Comparison of ENCODE assay signal across 16 cellular contexts in the genomic region with DNA sequence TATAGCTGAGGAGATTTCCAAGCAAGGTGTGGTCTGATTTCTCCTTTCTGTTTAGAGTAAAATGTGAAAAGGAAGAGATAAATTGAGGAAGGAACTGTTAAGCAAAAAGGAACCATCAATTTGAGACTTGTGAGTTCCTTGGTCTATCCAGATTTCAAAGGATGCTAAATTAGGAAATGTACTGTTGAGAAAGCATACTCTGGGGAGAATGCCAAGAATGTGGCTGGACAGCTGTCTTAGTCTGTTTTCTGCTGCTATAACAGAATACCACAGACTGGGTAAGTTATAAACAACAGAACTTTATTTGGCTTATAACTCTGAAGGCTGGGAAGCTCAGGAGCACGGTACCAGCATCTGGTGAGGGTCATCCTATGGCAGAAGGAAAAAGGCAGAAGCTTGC.
"Had no signal": no experiment of that assay in that cellular context is flagged by ENCODE, and none has a peak within 500 bp of the region (broad histone marks: within the 10 kb centered on the region; RNA-seq: fewer than 3 reads in every experiment).

No MANE protein-coding gene starts in this region.

- DNase-seq: activated CD4-positive, alpha-beta memory T cell treated with anti-CD3 and anti-CD28 coated beads, Interleukin-2, amount 10 ng/mL, durations not matched to agents 7 days and 5 days; activated CD4-positive, alpha-beta T cell treated with anti-CD3 and anti-CD28 coated beads for 4 hours; activated effector memory CD4-positive, alpha-beta T cell treated with anti-CD3 and anti-CD28 coated beads, Interleukin-2, amount 50 U/mL, for 16 hours; activated T-cell treated with anti-CD3 and anti-CD28 coated beads, Interleukin-2, amount 50 U/mL, for 4 hours; adrenal gland; foreskin melanocyte; head of caudate nucleus; immature natural killer cell; lower lobe of right lung; naive B cell; pancreas; stimulated activated CD4-positive, alpha-beta T cell treated with anti-CD3 and anti-CD28 coated beads, Interleukin-12 subunit alpha, Interleukin-12 subunit beta, amount 100 ng/mL, for 4 hours; stimulated activated CD4-positive, alpha-beta T cell treated with anti-CD3 and anti-CD28 coated beads, Interleukin-2, amount 100 ng/mL, for 24 hours; tibial artery had no signal

- ATAC-seq: activated T-cell treated with anti-CD3 and anti-CD28 coated beads, Interleukin-2, amount 50 U/mL, for 4 hours; lower lobe of right lung; pancreas; stimulated activated effector memory CD8-positive, alpha-beta T cell treated with anti-CD3 and anti-CD28 coated beads, Interleukin-12 subunit alpha, Interleukin-12 subunit beta, amount 100 ng/mL, for 72 hours; WTC11 had no signal
